ENCODE assay signal across 11 cellular contexts in genomic region chr6:107894821-107895396, GRCh38.
A peak's percentile ranks its signal among the peaks of the same experiment; 100 is the strongest.
DNase-seq lines count a peak whose midpoint lies in the region; ATAC-seq and TF ChIP-seq lines count a peak whose summit lies in the region.
"Had no signal": no experiment of that assay in that cellular context is flagged by ENCODE, and none has a peak within 500 bp of the region (broad histone marks: within the 10 kb centered on the region; RNA-seq: fewer than 3 reads in every experiment).

No MANE protein-coding gene starts in this region.

- ATAC-seq in GM21576 (IDR thresholded peaks at IDR 0.05; ENCODE audit: unreplicated experiment) (peak; percentile 67), memory B cell (ENCODE audit: low read depth) (peak; percentile 84)
- no peak for ATAC-seq in natural killer cell treated with Interleukin-12 subunit alpha and Interleukin-12 subunit beta and Interleukin-15 and Interleukin-18, amount 100 ng/mL, for 72 hours
- ATAC-seq: left cardiac atrium had no signal

- H4K20me1 ChIP-seq in OCI-LY7 (ENCODE audit: insufficient read depth, low read length): no peaks in the 10 kb centered on the region

- H3K4me3 Mint-ChIP-seq in memory B cell: peak overlapping the region; percentile 52
- no peak overlapping the region for H3K4me3 Mint-ChIP-seq in natural killer cell treated with Interleukin-12 subunit alpha and Interleukin-12 subunit beta and Interleukin-15 and Interleukin-18, amount 100 ng/mL, for 72 hours

- H3K9me2 ChIP-seq in OCI-LY7 (ENCODE audit: insufficient read depth, low read length): no peaks in the 10 kb centered on the region

- H3K4me2 ChIP-seq in OCI-LY7 (ENCODE audit: low read length): peak overlapping the region; percentile 51

- POLR2A ChIA-PET in OCI-LY7 (lab: Charles Lee): interaction anchor here (0.6 to 1.0 kb wide), 5 partner anchors 13 to 657 kb away, joined by 3 read pairs; no protein-coding TSS in a partner anchor

- H3K4me1 ChIP-seq in OCI-LY7 (ENCODE audit: insufficient read depth, low read length, poor library complexity, severe bottlenecking): peaks cover 16% of the 10 kb centered on the region

- H3K27ac ChIP-seq in OCI-LY7 (ENCODE audit: low read depth, low read length, poor library complexity, severe bottlenecking): peak overlapping the region; percentile 20
- H3K27ac ChIP-seq: WERI-Rb-1 had no signal

- intact Hi-C loops in OCI-LY7 (cut with micrococcal nuclease; ENCODE audit: unreplicated experiment): no loop called here

- H3K9me3 ChIP-seq in OCI-LY7 (ENCODE audit: low read length): no peaks in the 10 kb centered on the region

- peaks cover 94% of the 10 kb centered on the region for H3K36me3 ChIP-seq in OCI-LY7 (ENCODE audit: insufficient read depth, low read length)

- no peaks in the 10 kb centered on the region; the same call in 1 of the 2 replicates for H3K79me2 ChIP-seq in OCI-LY7 (ENCODE audit: insufficient read depth, low read depth, low read length)

- no peak for TF ChIP-seq CTCF in OCI-LY7 (conservative IDR thresholded peaks at IDR 0.05; ENCODE audit: low read length)

- peak; percentile 53 for DNase-seq in CD1c-positive myeloid dendritic cell (ENCODE audit: extremely low spot score)
- peak; percentile 43 for DNase-seq in OCI-LY7 (ENCODE audit: low spot score)
- DNase-seq in memory B cell (ENCODE audit: low spot score in 2 of 2): peak in 1 of 2 donors; percentile 23
- no peak for DNase-seq in natural killer cell treated with Interleukin-12 subunit alpha and Interleukin-12 subunit beta and Interleukin-15 and Interleukin-18, amount 100 ng/mL, for 72 hours (ENCODE audit: low spot score)
- no peak for DNase-seq in RKO (ENCODE audit: low spot score)
- no peak for DNase-seq in epidermal melanocyte (ENCODE audit: insufficient read length, low spot score)
- no peak for DNase-seq in NCI-H69 (lab: John Stamatoyannopoulos, UW)
- DNase-seq: caudate nucleus, left cardiac atrium, WERI-Rb-1 had no signal

- peaks cover 37% of the 10 kb centered on the region for H3K4me1 Mint-ChIP-seq in memory B cell
- no peaks in the 10 kb centered on the region for H3K4me1 Mint-ChIP-seq in natural killer cell treated with Interleukin-12 subunit alpha and Interleukin-12 subunit beta and Interleukin-15 and Interleukin-18, amount 100 ng/mL, for 72 hours (ENCODE audit: low read depth in 2 of 2)

- H2AFZ ChIP-seq in OCI-LY7 (ENCODE audit: low read length): no peak overlapping the region

- peaks cover 30% of the 10 kb centered on the region for H3K36me3 Mint-ChIP-seq in memory B cell
- H3K36me3 Mint-ChIP-seq in natural killer cell treated with Interleukin-12 subunit alpha and Interleukin-12 subunit beta and Interleukin-15 and Interleukin-18, amount 100 ng/mL, for 72 hours: peaks cover 32% of the 10 kb centered on the region

- H3K4me3 ChIP-seq in OCI-LY7 (ENCODE audit: low read depth, low read length, poor library complexity, severe bottlenecking): no peak overlapping the region

- CTCF ChIA-PET in OCI-LY7 (lab: Charles Lee; ENCODE audit: unreplicated experiment): interaction anchor here (1.2 kb wide), 1 partner anchor 8 kb away, joined by 3 read pairs; no protein-coding TSS in a partner anchor

- no TSS peak for BruUV-seq in OCI-LY7 (replicated peaks; lab: Mats Ljungman, UMichigan)

- H3K27me3 Mint-ChIP-seq in memory B cell: no peaks in the 10 kb centered on the region
- H3K27me3 Mint-ChIP-seq in natural killer cell treated with Interleukin-12 subunit alpha and Interleukin-12 subunit beta and Interleukin-15 and Interleukin-18, amount 100 ng/mL, for 72 hours: no peaks in the 10 kb centered on the region

- peak overlapping the region; percentile 93 for H3K27ac Mint-ChIP-seq in memory B cell
- H3K27ac Mint-ChIP-seq in natural killer cell treated with Interleukin-12 subunit alpha and Interleukin-12 subunit beta and Interleukin-15 and Interleukin-18, amount 100 ng/mL, for 72 hours: no peak overlapping the region

- H3K9me3 Mint-ChIP-seq in memory B cell: peaks cover 1% of the 10 kb centered on the region
- H3K9me3 Mint-ChIP-seq in natural killer cell treated with Interleukin-12 subunit alpha and Interleukin-12 subunit beta and Interleukin-15 and Interleukin-18, amount 100 ng/mL, for 72 hours: no peaks in the 10 kb centered on the region

Comparison
In these comparisons a context has a peak if more than half of its experiments do, and no peak if none do; other contexts are left out.
1. DNase-seq: peak in CD1c-positive myeloid dendritic cell (single experiment) and OCI-LY7 (single experiment); none in natural killer cell treated with Interleukin-12 subunit alpha and Interleukin-12 subunit beta and Interleukin-15 and Interleukin-18, amount 100 ng/mL, for 72 hours (single experiment), RKO (single experiment), epidermal melanocyte (single experiment) and NCI-H69 (single experiment).
2. ATAC-seq: peak in GM21576 (single experiment) and memory B cell (single experiment); none in natural killer cell treated with Interleukin-12 subunit alpha and Interleukin-12 subunit beta and Interleukin-15 and Interleukin-18, amount 100 ng/mL, for 72 hours (0 of 2).